ENCODE assay signal across 2 cellular contexts in genomic region chr2:50615296-50615695, GRCh38.
TF ChIP-seq lines count a peak whose summit lies in the region.

No MANE protein-coding gene starts in this region.

TF ChIP-seq in GM23338, 12 proteins besides CTCF, POLR2A, EP300 and RAD21:
- TF ChIP-seq ZNF462 (CRISPR knock-in tag; IDR thresholded peaks at IDR 0.05) (no peak), EZH2 (IDR thresholded peaks at IDR 0.05; ENCODE audit: low read depth, unreplicated experiment) (no peak), NANOG (IDR thresholded peaks at IDR 0.05; ENCODE audit: borderline replicate concordance) (peak; percentile 58; the same call in 1 of the 2 replicates), POLR2AphosphoS5 (IDR thresholded peaks at IDR 0.05; ENCODE audit: low read depth) (no peak)

TF ChIP-seq in endothelial cell of umbilical vein, 7 proteins besides CTCF, POLR2A, EP300 and RAD21 (continued from another document):
- TF ChIP-seq FOS (IDR thresholded peaks at IDR 0.05; ENCODE audit: borderline replicate concordance, insufficient read depth, low read length), result no peak
- TF ChIP-seq POLR2AphosphoS5 (IDR thresholded peaks at IDR 0.05; ENCODE audit: insufficient read depth, low read depth, low read length), result no peak
- no peak for TF ChIP-seq MYC (IDR thresholded peaks at IDR 0.05; ENCODE audit: low read depth, low read length)
- TF ChIP-seq GATA2 (IDR thresholded peaks at IDR 0.05; ENCODE audit: insufficient read depth, insufficient read length, low read depth, low read length), result no peak
TF ChIP-seq in endothelial cell of umbilical vein: peak in this region for 0.
